16 cellular contexts compared by ENCODE assay signal in the genomic region with DNA sequence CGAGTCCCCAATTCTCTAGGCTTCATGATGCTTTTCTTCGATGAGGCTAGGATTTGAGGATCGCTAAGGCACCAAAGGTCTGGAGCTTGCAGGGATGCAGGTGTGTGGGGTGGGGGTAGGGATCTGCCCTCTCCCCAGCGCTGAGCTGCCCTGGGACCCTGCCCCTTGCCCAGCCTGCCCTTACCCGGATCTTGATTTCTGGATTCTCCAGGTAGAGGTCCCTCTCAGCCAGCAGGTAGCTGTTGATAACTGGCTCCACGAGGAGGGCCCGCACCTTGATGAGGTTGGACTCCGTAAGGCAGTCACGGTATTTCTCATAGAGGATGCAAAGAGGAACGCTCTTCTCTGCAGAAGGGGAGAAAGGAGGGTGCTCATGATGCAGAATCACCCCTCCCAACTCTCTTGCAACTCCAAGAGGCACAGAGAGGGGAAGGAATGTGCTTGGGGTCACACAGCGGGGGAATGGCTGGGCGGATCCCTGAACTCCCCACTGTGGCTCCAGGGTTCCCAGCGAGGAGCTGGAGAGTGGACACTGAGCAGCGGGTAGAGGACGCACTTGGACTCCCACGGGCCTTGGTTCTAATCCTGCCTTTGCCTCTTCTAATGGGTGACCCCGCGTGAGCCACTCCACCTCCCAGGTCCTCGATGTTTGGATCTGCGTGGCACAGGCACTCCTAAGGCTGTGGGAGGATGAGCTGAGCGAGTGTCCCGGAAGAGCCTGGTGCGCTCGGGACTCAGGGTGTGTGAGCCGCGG. TPM values are rescaled to one million over a fixed set of nuclear protein-coding genes. Genes with fewer than 3 reads are reported as not detected.
DNase-seq lines count a peak whose midpoint lies in the region; ATAC-seq and TF ChIP-seq lines count a peak whose summit lies in the region.
"Had no signal": no experiment of that assay in that cellular context is flagged by ENCODE, and none has a peak within 500 bp of the region (broad histone marks: within the 10 kb centered on the region; RNA-seq: fewer than 3 reads in every experiment).

No MANE protein-coding gene starts in this region.

- H3K36me3 ChIP-seq in left ventricle myocardium inferior, result peaks cover 74% of the 10 kb centered on the region
- H3K36me3 ChIP-seq in right atrium auricular region, result peaks cover 70% of the 10 kb centered on the region
- H3K36me3 ChIP-seq in upper lobe of right lung, result peaks cover 53% of the 10 kb centered on the region
- H3K36me3 ChIP-seq: SJCRH30 had no signal

- no peak for DNase-seq in left ventricle myocardium inferior
- no peak for DNase-seq in right atrium auricular region (ENCODE audit: low spot score)
- no peak for DNase-seq in endothelial cell (ENCODE audit: low spot score)
- no peak for DNase-seq in nephron progenitor cell
- DNase-seq in upper lobe of right lung, result peak; percentile 46
- DNase-seq in HT-29 (ENCODE audit: low spot score), result no peak
- no peak for DNase-seq in GM10266 (ENCODE audit: extremely low spot score)
- DNase-seq in activated T-cell treated with anti-CD3 and anti-CD28 coated beads, Interleukin-2, amount 50 U/mL, for 48 hours, result no peak
- DNase-seq: Kasumi-1, NCI-H1105, NCI-H1694, NCI-H345, SJCRH30 had no signal

- intact Hi-C loops in left ventricle myocardium inferior (cut with micrococcal nuclease), result no loop called here
- intact Hi-C loops in upper lobe of right lung (cut with DNase I), result no loop called here

- H3K27ac ChIP-seq in left ventricle myocardium inferior (replicated peaks), result peak overlapping the region; percentile 79
- peak overlapping the region in 1 of 2 donors; percentile 18 for H3K27ac ChIP-seq in right atrium auricular region
- H3K27ac ChIP-seq in upper lobe of right lung, result no peak overlapping the region
- H3K27ac ChIP-seq: C4-2B, SJCRH30 had no signal

- TF ChIP-seq CTCF in left ventricle myocardium inferior (IDR thresholded peaks at IDR 0.05; ENCODE audit: borderline replicate concordance) (no peak), right atrium auricular region (IDR thresholded peaks at IDR 0.05) (no peak), endothelial cell (IDR thresholded peaks at IDR 0.05; ENCODE audit: unreplicated experiment) (no peak), nephron progenitor cell (IDR thresholded peaks at IDR 0.05) (no peak), upper lobe of right lung (IDR thresholded peaks at IDR 0.05) (no peak), GM10266 (IDR thresholded peaks at IDR 0.05; ENCODE audit: control insufficient read depth, insufficient read depth, low read depth, missing control alignments) (no peak)

- H3K9me3 Mint-ChIP-seq in endothelial cell (ENCODE audit: unreplicated experiment) (no peaks in the 10 kb centered on the region), nephron progenitor cell (no peaks in the 10 kb centered on the region)
- H3K9me3 Mint-ChIP-seq: HFFc6 had no signal

- no peaks in the 10 kb centered on the region for H3K9me3 ChIP-seq in left ventricle myocardium inferior (replicated peaks)
- no peaks in the 10 kb centered on the region for H3K9me3 ChIP-seq in right atrium auricular region
- H3K9me3 ChIP-seq in upper lobe of right lung, result no peaks in the 10 kb centered on the region
- H3K9me3 ChIP-seq: A549, SJCRH30 had no signal

- no peak overlapping the region for H3K4me3 ChIP-seq in left ventricle myocardium inferior
- H3K4me3 ChIP-seq in right atrium auricular region, result no peak overlapping the region
- no peak overlapping the region for H3K4me3 ChIP-seq in upper lobe of right lung
- H3K4me3 ChIP-seq: A549, SJCRH30 had no signal

- no peak overlapping the region for H3K27ac Mint-ChIP-seq in endothelial cell (ENCODE audit: unreplicated experiment)
- peak overlapping the region; percentile 32 for H3K27ac Mint-ChIP-seq in nephron progenitor cell

- peak overlapping the region; percentile 31 for H3K4me3 Mint-ChIP-seq in endothelial cell (ENCODE audit: unreplicated experiment)
- H3K4me3 Mint-ChIP-seq in nephron progenitor cell, result no peak overlapping the region
- H3K4me3 Mint-ChIP-seq: HFFc6 had no signal

- H3K36me3 Mint-ChIP-seq in endothelial cell (ENCODE audit: low read depth, unreplicated experiment) (peaks cover 28% of the 10 kb centered on the region), nephron progenitor cell (ENCODE audit: low read depth) (no peaks in the 10 kb centered on the region)

- peaks cover 38% of the 10 kb centered on the region for H3K4me1 Mint-ChIP-seq in endothelial cell (ENCODE audit: unreplicated experiment)
- H3K4me1 Mint-ChIP-seq in nephron progenitor cell, result peaks cover 29% of the 10 kb centered on the region

- no peak for ATAC-seq in upper lobe of right lung
- ATAC-seq: A549 had no signal

- H3K27me3 ChIP-seq in left ventricle myocardium inferior (ENCODE audit: low read depth) (no peaks in the 10 kb centered on the region), right atrium auricular region (no peaks in the 10 kb centered on the region), upper lobe of right lung (no peaks in the 10 kb centered on the region)
- H3K27me3 ChIP-seq: SJCRH30 had no signal

- peaks cover 15% of the 10 kb centered on the region for H3K27me3 Mint-ChIP-seq in endothelial cell (ENCODE audit: unreplicated experiment)
- peaks cover 12% of the 10 kb centered on the region for H3K27me3 Mint-ChIP-seq in nephron progenitor cell (ENCODE audit: low read depth, poor library complexity)

- H3K4me1 ChIP-seq in left ventricle myocardium inferior, result peaks cover 75% of the 10 kb centered on the region
- peaks cover 0 to 51% of the 10 kb centered on the region in 2 donors for H3K4me1 ChIP-seq in right atrium auricular region
- H3K4me1 ChIP-seq in upper lobe of right lung, result peaks cover 9% of the 10 kb centered on the region

RNA-seq across cellular contexts. Expression of gene TGM2, which starts 32.7 kb away (rescaled TPM):
- total RNA-seq in left ventricle myocardium inferior (846 TPM), right atrium auricular region (1,000 to 10,000 TPM in 1 of 2 donors, 100 to 1,000 TPM in 1; 680 to 1,303 TPM), endothelial cell (ENCODE audit: unreplicated experiment) (216 TPM), upper lobe of right lung (562 TPM)
- total RNA-seq in HT-29 (2014; rRNA removed; shearing (Covaris generic)), result 253 and 254 TPM in 2 replicates
